9 cellular contexts compared by ENCODE assay signal in genomic region chr19:1747285-1748114, GRCh38. TPM values are rescaled to one million over a fixed set of nuclear protein-coding genes. Genes with fewer than 3 reads are reported as not detected.
A peak's percentile ranks its signal among the peaks of the same experiment; 100 is the strongest.
DNase-seq lines count a peak whose midpoint lies in the region; ATAC-seq and TF ChIP-seq lines count a peak whose summit lies in the region.
"Had no signal": no experiment of that assay in that cellular context is flagged by ENCODE, and none has a peak within 500 bp of the region (broad histone marks: within the 10 kb centered on the region; RNA-seq: fewer than 3 reads in every experiment).

No MANE protein-coding gene starts in this region.

- H3K4me1 ChIP-seq in HCT116 (ENCODE audit: control insufficient read depth in 1 of 2, insufficient read depth in 2 of 2, low read length in 2 of 2), result peaks cover 37 to 78% of the 10 kb centered on the region in 2 experiments

- TF ChIP-seq RAD21 in HCT116 (IDR thresholded peaks at IDR 0.05; ENCODE audit: low read depth), result no peak

- H3K27me3 ChIP-seq in HCT116 (ENCODE audit: insufficient read depth, low read length), result no peaks in the 10 kb centered on the region

- TF ChIP-seq CTCF in HCT116 (IDR thresholded peaks at IDR 0.05 in 2 of 3, conservative IDR thresholded peaks at IDR 0.05 in 1 of 3; ENCODE audit: borderline replicate concordance in 1 of 3, insufficient read depth in 1 of 3, low read depth in 2 of 3, low read length in 2 of 3), result no peak
- no peak for TF ChIP-seq CTCF in WTC11 (IDR thresholded peaks at IDR 0.05)

- H3K4me3 Mint-ChIP-seq in WTC11, result peak overlapping the region; percentile 65

- no peaks in the 10 kb centered on the region for H3K36me3 Mint-ChIP-seq in WTC11

- CTCF ChIA-PET in HCT116 (lab: Charles Lee) (interaction anchor here (0.7 to 1.9 kb wide), 6 partner anchors 20 to 201 kb away, joined by 3 to 11 read pairs (median 4); no protein-coding TSS in a partner anchor), WTC11 (lab: Charles Lee) (interaction anchor here (0.9 to 4.7 kb wide), 12 partner anchors 11 to 292 kb away, joined by 3 to 35 read pairs (median 6); no protein-coding TSS in a partner anchor)

- no peaks in the 10 kb centered on the region for H3K9me3 ChIP-seq in HCT116 (ENCODE audit: control insufficient read depth in 1 of 2, insufficient read depth in 1 of 2, low read depth in 1 of 2, low read length in 2 of 2)

- no peak overlapping the region for H3K27ac Mint-ChIP-seq in WTC11

- H3K27ac ChIP-seq in HCT116 (ENCODE audit: low read depth, low read length), result peak overlapping the region; percentile 100
- H3K27ac ChIP-seq: VCaP had no signal

- intact Hi-C loops in HCT116 (cut with micrococcal nuclease), result loop anchor here (5.0 kb wide), 1 partner anchor 75 kb away; no protein-coding TSS in a partner anchor

- no peak for TF ChIP-seq POLR2A in HCT116 (IDR thresholded peaks at IDR 0.05; ENCODE audit: borderline replicate concordance, extremely low read depth, insufficient read depth, insufficient read length)

- H3K9me2 ChIP-seq in HCT116 (ENCODE audit: insufficient read depth), result no peaks in the 10 kb centered on the region

- H3K9me3 Mint-ChIP-seq in WTC11, result no peaks in the 10 kb centered on the region

- peak overlapping the region; percentile 98 for H3K9ac ChIP-seq in HCT116 (ENCODE audit: low read length)

- BruUV-seq in HCT116 (replicated peaks; lab: Mats Ljungman, UMichigan), result no TSS peak

- ATAC-seq in HCT116 (peak; percentile 77), WTC11 (peak; percentile 23), esophagus mucosa (peak; percentile 79), GM19467 (IDR thresholded peaks at IDR 0.05; ENCODE audit: unreplicated experiment) (no peak), GM19023 (IDR thresholded peaks at IDR 0.05; ENCODE audit: unreplicated experiment) (no peak), HG02610 (IDR thresholded peaks at IDR 0.05; ENCODE audit: unreplicated experiment) (no peak)

- DNase-seq in HCT116 (ENCODE audit: low read depth, low spot score), result peak; percentile 100
- peak; percentile 70 for DNase-seq in WTC11 (ENCODE audit: low spot score)
- DNase-seq in stimulated activated CD4-positive, alpha-beta T cell treated with anti-CD3 and anti-CD28 coated beads, TNF-alpha, amount 100 ng/mL, for 24 hours (ENCODE audit: low read depth in 3 of 3), result peak in 2 of 3 experiments; percentile 18 to 24
- DNase-seq in GOT3 (lab: John Stamatoyannopoulos, UW), result no peak

- H2AFZ ChIP-seq in HCT116 (ENCODE audit: low read depth, low read length, poor library complexity, severe bottlenecking), result no peak overlapping the region

- H3K4me3 ChIP-seq in HCT116 (replicated peaks in 1 of 2; ENCODE audit: low read depth in 1 of 2, low read length in 2 of 2), result peak overlapping the region; percentile 67 to 78

- peaks cover 8% of the 10 kb centered on the region for H3K4me1 Mint-ChIP-seq in WTC11

- RAD21 ChIA-PET in HCT116 (lab: Charles Lee; ENCODE audit: low non-redundant PET in 1 of 2, low total read pairs in 2 of 2, uncharacterized antibody in 2 of 2, unreplicated experiment in 2 of 2), result interaction anchor here (0.6 to 1.7 kb wide), 8 partner anchors 8 to 87 kb away, joined by 3 to 8 read pairs (median 4); no protein-coding TSS in a partner anchor

- H3K36me3 ChIP-seq in HCT116 (ENCODE audit: control insufficient read depth in 1 of 2, insufficient read depth in 2 of 2, low read length in 2 of 2), result no peaks in the 10 kb centered on the region

- H3K27me3 Mint-ChIP-seq in WTC11 (ENCODE audit: low read depth), result peaks cover 96% of the 10 kb centered on the region

- peaks cover 27% of the 10 kb centered on the region; the same call in 1 of the 2 replicates for H3K79me2 ChIP-seq in HCT116 (ENCODE audit: insufficient read depth, low read length)

- H4K20me1 ChIP-seq in HCT116 (ENCODE audit: insufficient read depth), result no peaks in the 10 kb centered on the region

- H3K4me2 ChIP-seq in HCT116 (ENCODE audit: low read length), result peak overlapping the region; percentile 86

- POLR2A ChIA-PET in HCT116 (lab: Charles Lee), result interaction anchor here (0.8 to 2.3 kb wide), 13 partner anchors 8 to 478 kb away, joined by 3 to 12 read pairs (median 4); partner anchors contain the start of genes CIRBP and TCF3
- POLR2A ChIA-PET in WTC11 (lab: Charles Lee), result interaction anchor here (0.9 kb wide), 1 partner anchor 75 kb away, joined by 3 read pairs; no protein-coding TSS in a partner anchor

TF ChIP-seq in HCT116, 20 proteins besides CTCF, POLR2A, EP300 and RAD21 (continues in another document):
- TF ChIP-seq ZBTB33 (IDR thresholded peaks at IDR 0.05; ENCODE audit: extremely low read depth, insufficient replicate concordance, low read length), result peak; percentile 53
- TF ChIP-seq SIN3A (IDR thresholded peaks at IDR 0.05; ENCODE audit: low read depth), result peak; percentile 42; the same call in 1 of the 2 replicates
- TF ChIP-seq TCF7L2 (IDR thresholded peaks at IDR 0.05; ENCODE audit: borderline replicate concordance, extremely low read depth, insufficient read depth, insufficient read length), result peak; percentile 85
- peak; percentile 31; the same call in 1 of the 2 replicates for TF ChIP-seq CBX3 (IDR thresholded peaks at IDR 0.05; ENCODE audit: low read depth)
- no peak for TF ChIP-seq EZH2 (IDR thresholded peaks at IDR 0.05)
- peak; percentile 15 for TF ChIP-seq YY1 (IDR thresholded peaks at IDR 0.05; ENCODE audit: extremely low read depth, insufficient replicate concordance, low read depth, low read length)

TF ChIP-seq in WTC11, 78 proteins besides CTCF, POLR2A, EP300 and RAD21:
- peak; percentile 90; the same call in 1 of the 2 replicates for TF ChIP-seq ZNF263 (CRISPR knock-in tag; IDR thresholded peaks at IDR 0.05; ENCODE audit: low read depth)
- TF ChIP-seq ZNF281 (CRISPR knock-in tag; IDR thresholded peaks at IDR 0.05), result 0 out of 2 replicates have a peak, but pooled peaks have one; percentile 54
- TF ChIP-seq MLX (CRISPR knock-in tag; IDR thresholded peaks at IDR 0.05), result no peak

RNA-seq across cellular contexts. Expression of gene ONECUT3, which starts 5.8 kb away (rescaled TPM):
- total RNA-seq in HCT116 (2021; ENCODE audit: unreplicated experiment), result 22.1 TPM
- 9.0 and 9.6 TPM in 2 replicates for polyA plus RNA-seq in HCT116 (2012)
- 0.04 TPM in 1 of 3 replicates, not detected in the others for total RNA-seq in WTC11 (2021)
- total RNA-seq in esophagus mucosa, result not detected

Comparison
In these comparisons a context has a peak if more than half of its experiments do, and no peak if none do; other contexts are left out.
1. ATAC-seq: peak in HCT116 (single experiment), WTC11 (single experiment) and esophagus mucosa (single experiment); none in GM19467 (single experiment), GM19023 (single experiment) and HG02610 (single experiment).
2. RNA of gene ONECUT3, which starts 5.8 kb away (total RNA-seq): 22.1 TPM in HCT116 (single experiment); 0.04 TPM in WTC11 and not detected in esophagus mucosa (single experiment); every median in the first group is over 10 times any median in the second.
3. Of the 4 proteins assayed by ChIP-seq in both WTC11 and HCT116: peak only in WTC11: none; only in HCT116: SP1; in both: none; in neither: 3.